ENCODE assay signal across 9 cellular contexts in genomic region chr16:55905651-55906050, GRCh38. TPM values are rescaled to one million over a fixed set of nuclear protein-coding genes. Genes with fewer than 3 reads are reported as not detected.
"Had no signal": no experiment of that assay in that cellular context is flagged by ENCODE, and none has a peak within 500 bp of the region (broad histone marks: within the 10 kb centered on the region; RNA-seq: fewer than 3 reads in every experiment).

No MANE protein-coding gene starts in this region.

- H3K4me3 ChIP-seq: GM23248, HAP-1 had no signal

- H3K4me3 Mint-ChIP-seq: HFFc6 had no signal

- H3K9me3 ChIP-seq: HAP-1 had no signal

- H3K4me1 ChIP-seq: HAP-1 had no signal

- DNase-seq: GM23248, GOT3, H7, HFFc6, IMR-90 had no signal

- H3K27ac ChIP-seq: GM23248 had no signal

- ATAC-seq: HCT116 had no signal

- H3K36me3 ChIP-seq: HAP-1 had no signal

- H3K27ac Mint-ChIP-seq: HFFc6 had no signal

RNA-seq across cellular contexts. Expression of gene CES5A, which starts 30.5 kb away (rescaled TPM):
- total RNA-seq: GM23248, H4, H7, HFFc6, HT-29, IMR-90 had no signal
- polyA plus RNA-seq: GM23248, IMR-90 had no signal
